12 cellular contexts compared by ENCODE assay signal in the genomic region with DNA sequence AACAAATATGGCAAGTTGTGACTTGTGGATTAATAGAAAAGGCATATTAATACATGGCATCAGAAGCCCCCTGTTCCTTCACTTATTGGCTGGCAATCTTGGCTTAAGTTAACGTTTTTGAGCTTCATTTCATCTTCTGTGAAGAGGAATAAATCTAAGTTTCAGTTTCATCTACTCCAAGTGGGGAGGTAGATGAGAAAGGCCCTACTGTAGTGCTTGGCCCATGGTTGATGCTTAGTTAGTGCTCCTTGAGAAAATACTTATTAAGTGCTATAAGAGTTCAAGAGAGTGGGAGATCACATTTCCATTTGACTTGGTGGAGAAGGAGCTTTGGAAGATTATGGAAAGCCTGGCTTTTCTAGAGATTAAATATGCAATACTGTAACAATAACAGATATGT.
DNase-seq lines count a peak whose midpoint lies in the region; ATAC-seq and TF ChIP-seq lines count a peak whose summit lies in the region.
"Had no signal": no experiment of that assay in that cellular context is flagged by ENCODE, and none has a peak within 500 bp of the region (broad histone marks: within the 10 kb centered on the region; RNA-seq: fewer than 3 reads in every experiment).

No MANE protein-coding gene starts in this region.

- H3K4me3 Mint-ChIP-seq in nephron: no peak overlapping the region

- H3K27ac Mint-ChIP-seq in nephron: peak overlapping the region; percentile 11 to 88 (median 87)

- ATAC-seq in HG02981 (IDR thresholded peaks at IDR 0.05; ENCODE audit: unreplicated experiment): no peak
- ATAC-seq: Panc1 had no signal

- TF ChIP-seq POLR2A in breast epithelium (IDR thresholded peaks at IDR 0.05): no peak

- H3K36me3 Mint-ChIP-seq in nephron (ENCODE audit: low read depth): peaks cover 9% of the 10 kb centered on the region

- no peak overlapping the region for H3K4me3 ChIP-seq in breast epithelium

- no peaks in the 10 kb centered on the region for H3K9me3 Mint-ChIP-seq in nephron

- DNase-seq in DMS79 treated with DMSO at 0.1 percent for 48 hours (lab: John Stamatoyannopoulos, UW) (peak; percentile 91), MV-4-11 (lab: John Stamatoyannopoulos, UW) (peak; percentile 10), breast epithelium (ENCODE audit: low spot score in 2 of 2) (no peak), DMS114 treated with DMSO at 0.1 percent for 48 hours (lab: John Stamatoyannopoulos, UW; ENCODE audit: unreplicated experiment) (no peak), putamen (ENCODE audit: low spot score) (no peak)
- DNase-seq: activated CD4-positive, alpha-beta T cell treated with anti-CD3 and anti-CD28 coated beads, Interleukin-2, amount 50 U/mL, for 4 hours; activated naive CD4-positive, alpha-beta T cell; C1 segment of cervical spinal cord; stimulated activated CD4-positive, alpha-beta T cell treated with anti-CD3 and anti-CD28 coated beads, Interleukin-2, amount 100 ng/mL, for 48 hours had no signal

- intact Hi-C loops in breast epithelium (cut with DNase I; ENCODE audit: low total_unique reads): no loop called here

- peak overlapping the region; percentile 75 to 77 for H3K27ac ChIP-seq in breast epithelium

- H3K27me3 ChIP-seq in breast epithelium: no peaks in the 10 kb centered on the region

- no peaks in the 10 kb centered on the region for H3K9me3 ChIP-seq in breast epithelium

- TF ChIP-seq CTCF in breast epithelium (IDR thresholded peaks at IDR 0.05) (no peak), nephron (IDR thresholded peaks at IDR 0.05; ENCODE audit: unreplicated experiment in 3 of 3) (no peak)

- no peaks in the 10 kb centered on the region for H3K27me3 Mint-ChIP-seq in nephron (ENCODE audit: low read depth)

- peaks cover 0 to 13% of the 10 kb centered on the region in 2 donors for H3K4me1 ChIP-seq in breast epithelium

- no peaks in the 10 kb centered on the region for H3K36me3 ChIP-seq in breast epithelium

- H3K4me1 Mint-ChIP-seq in nephron: peaks cover 61% of the 10 kb centered on the region

Comparison
In these comparisons a context has a peak if more than half of its experiments do, and no peak if none do; other contexts are left out.
1. DNase-seq: peak in DMS79 treated with DMSO at 0.1 percent for 48 hours (single experiment) and MV-4-11 (single experiment); none in breast epithelium (0 of 2), DMS114 treated with DMSO at 0.1 percent for 48 hours (single experiment) and putamen (single experiment).